Comparison of ENCODE assay signal across 29 cellular contexts in the genomic region with DNA sequence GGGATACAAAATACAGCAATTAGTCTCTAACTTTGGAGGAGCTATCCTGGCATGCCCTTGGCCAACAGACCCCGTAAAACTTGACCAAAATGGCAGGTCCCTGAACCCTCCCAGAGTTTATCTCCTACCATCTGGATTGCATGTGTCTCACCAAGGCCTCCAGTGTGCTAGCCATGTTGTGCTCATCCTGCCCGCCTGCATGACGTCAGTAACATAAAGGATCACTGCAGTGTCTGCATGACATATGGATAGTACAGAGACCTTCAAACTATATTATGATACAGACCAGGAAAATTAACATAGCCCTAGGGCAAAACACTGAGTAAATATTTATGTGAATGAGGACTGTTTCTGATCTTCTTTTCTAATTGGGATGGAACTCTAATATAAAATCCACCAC. TPM values are rescaled to one million over a fixed set of nuclear protein-coding genes. Genes with fewer than 3 reads are reported as not detected.
"Had no signal": no experiment of that assay in that cellular context is flagged by ENCODE, and none has a peak within 500 bp of the region (broad histone marks: within the 10 kb centered on the region; RNA-seq: fewer than 3 reads in every experiment).

No MANE protein-coding gene starts in this region.

- H3K27me3 ChIP-seq: breast epithelium, SJCRH30 had no signal

- H3K36me3 ChIP-seq: breast epithelium, SJCRH30 had no signal

- DNase-seq: activated B cell treated with CpG ODN at 0.5 μM for 24 hours; activated CD4-positive, alpha-beta memory T cell treated with anti-CD3 and anti-CD28 coated beads, Interleukin-2, amount 10 ng/mL, durations not matched to agents 7 days and 5 days; activated CD4-positive, alpha-beta T cell treated with anti-CD3 and anti-CD28 coated beads for 36 hours; activated CD4-positive, alpha-beta T cell treated with anti-CD3 and anti-CD28 coated beads, Interleukin-2, amount 50 U/mL, for 1 hour; activated naive CD4-positive, alpha-beta T cell treated with anti-CD3 and anti-CD28 coated beads, Interleukin-2, amount 50 U/mL, for 16 hours; activated naive CD8-positive, alpha-beta T cell treated with anti-CD3 and anti-CD28 coated beads, Interleukin-2, amount 10 ng/mL, durations not matched to agents 7 days and 5 days; activated T-cell treated with anti-CD3 and anti-CD28 coated beads, Interleukin-2, amount 50 U/mL, for 1 hour; aorta; central memory CD4-positive, alpha-beta T cell; Kasumi-1; NCI-H1694; NCI-H2029; NCI-H2107; NCI-H2171 treated with DMSO at 0.1 percent for 48 hours; NCI-H226; NCI-H510A; NCI-H526 treated with DMSO at 0.1 percent for 48 hours; NK-92 treated with Interleukin-12 subunit alpha and Interleukin-12 subunit beta, amount 100 ng/mL, for 24 hours; OCI-M1; RPMI8226; SJCRH30; T-helper 17 cell; T-helper 9 cell had no signal

- H3K4me3 ChIP-seq: breast epithelium, coronary artery, SJCRH30 had no signal

- H3K9me3 ChIP-seq: breast epithelium, SJCRH30 had no signal

- ATAC-seq: activated CD4-positive, alpha-beta T cell treated with anti-CD3 and anti-CD28 coated beads for 36 hours; Panc1; Right ventricle myocardium inferior; T-helper 17 cell had no signal

- H3K27ac ChIP-seq: breast epithelium, coronary artery, SJCRH30 had no signal

- H3K4me1 ChIP-seq: breast epithelium had no signal

RNA-seq across cellular contexts. Expression of gene C20orf141, which starts 39.6 kb away (rescaled TPM):
- total RNA-seq: activated B cell treated with CpG ODN at 0.5 μM for 24 hours; activated CD4-positive, alpha-beta memory T cell treated with anti-CD3 and anti-CD28 coated beads, Interleukin-2, amount 10 ng/mL, durations not matched to agents 7 days and 5 days; activated CD4-positive, alpha-beta T cell treated with anti-CD3 and anti-CD28 coated beads for 36 hours; activated CD8-positive, alpha-beta memory T cell treated with anti-CD3 and anti-CD28 coated beads for 36 hours; activated naive CD8-positive, alpha-beta T cell treated with anti-CD3 and anti-CD28 coated beads, Interleukin-2, amount 10 ng/mL, durations not matched to agents 7 days and 5 days; aorta; breast epithelium; chondrocyte; Right ventricle myocardium inferior; SJCRH30; T-helper 17 cell had no signal

RNA-seq across cellular contexts. Expression of gene TMEM239, which starts 41.0 kb away (rescaled TPM):
- total RNA-seq: activated B cell treated with CpG ODN at 0.5 μM for 24 hours; activated CD4-positive, alpha-beta memory T cell treated with anti-CD3 and anti-CD28 coated beads, Interleukin-2, amount 10 ng/mL, durations not matched to agents 7 days and 5 days; activated CD4-positive, alpha-beta T cell treated with anti-CD3 and anti-CD28 coated beads for 36 hours; activated CD8-positive, alpha-beta memory T cell treated with anti-CD3 and anti-CD28 coated beads for 36 hours; activated naive CD8-positive, alpha-beta T cell treated with anti-CD3 and anti-CD28 coated beads, Interleukin-2, amount 10 ng/mL, durations not matched to agents 7 days and 5 days; aorta; chondrocyte; Right ventricle myocardium inferior; SJCRH30; T-helper 17 cell had no signal
